ENCODE assay signal across 39 cellular contexts in genomic region chr19:28327905-28328304, GRCh38.
"Had no signal": no experiment of that assay in that cellular context is flagged by ENCODE, and none has a peak within 500 bp of the region (broad histone marks: within the 10 kb centered on the region; RNA-seq: fewer than 3 reads in every experiment).

No MANE protein-coding gene starts in this region.

- H3K9me3 ChIP-seq: adrenal gland, ascending aorta, body of pancreas, breast epithelium had no signal

- H3K4me3 Mint-ChIP-seq: activated naive CD4-positive, alpha-beta T cell treated with anti-CD3 and anti-CD28 coated beads for 36 hours; activated naive CD4-positive, alpha-beta T cell treated with anti-CD3 and anti-CD28 coated beads, Interleukin-2, amount 10 ng/mL, durations not matched to agents 7 days and 5 days; activated naive CD4-positive, alpha-beta T cell treated with anti-CD3 and anti-CD28 coated beads, Interleukin-2, amount 50 U/mL, for 24 hours; activated naive CD8-positive, alpha-beta T cell; activated naive CD8-positive, alpha-beta T cell treated with anti-CD3 and anti-CD28 coated beads for 36 hours; activated naive CD8-positive, alpha-beta T cell treated with anti-CD3 and anti-CD28 coated beads, Interleukin-2, amount 10 ng/mL, durations not matched to agents 7 days and 5 days; activated naive CD8-positive, alpha-beta T cell treated with anti-CD3 and anti-CD28 coated beads, Interleukin-2, amount 50 U/mL, for 24 hours; activated T-cell treated with anti-CD3 and anti-CD28 coated beads, Interleukin-2, amount 50 U/mL, for 24 hours; activated T-cell treated with anti-CD3 and anti-CD28 coated beads, Interleukin-2, amount 50 U/mL, for 4 hours; activated T-cell treated with anti-CD3 and anti-CD28 coated beads, Interleukin-2, amount 50 U/mL, for 72 hours; activated T-helper 1 cell treated with anti-CD3 and anti-CD28 coated beads, Interleukin-12 subunit alpha, Interleukin-12 subunit beta, Interleukin-2, Interleukin-4 antibody, amounts not matched to agents 30 ng/mL and 10 ng/mL and 1 ng/mL, durations not matched to agents 14 hours and 24 hours and 36 hours; activated T-helper 17 cell treated with anti-CD3 and anti-CD28 coated beads, Interleukin-2, amount 50 U/mL, for 72 hours; brain; central memory CD8-positive, alpha-beta T cell had no signal

- H3K36me3 Mint-ChIP-seq: activated naive CD4-positive, alpha-beta T cell treated with anti-CD3 and anti-CD28 coated beads, Interleukin-2, amount 10 ng/mL, durations not matched to agents 7 days and 5 days; activated naive CD4-positive, alpha-beta T cell treated with anti-CD3 and anti-CD28 coated beads, Interleukin-2, amount 50 U/mL, for 24 hours; activated naive CD4-positive, alpha-beta T cell treated with anti-CD3 and anti-CD28 coated beads, Interleukin-2, amount 50 U/mL, for 72 hours; activated naive CD8-positive, alpha-beta T cell; activated naive CD8-positive, alpha-beta T cell treated with anti-CD3 and anti-CD28 coated beads for 36 hours; activated naive CD8-positive, alpha-beta T cell treated with anti-CD3 and anti-CD28 coated beads, Interleukin-2, amount 10 ng/mL, durations not matched to agents 7 days and 5 days; brain had no signal

- H3K4me1 Mint-ChIP-seq: activated naive CD4-positive, alpha-beta T cell treated with anti-CD3 and anti-CD28 coated beads, Interleukin-2, amount 10 ng/mL, durations not matched to agents 7 days and 5 days; activated naive CD8-positive, alpha-beta T cell treated with anti-CD3 and anti-CD28 coated beads for 36 hours; activated naive CD8-positive, alpha-beta T cell treated with anti-CD3 and anti-CD28 coated beads, Interleukin-2, amount 10 ng/mL, durations not matched to agents 7 days and 5 days; activated naive CD8-positive, alpha-beta T cell treated with anti-CD3 and anti-CD28 coated beads, Interleukin-2, amount 50 U/mL, for 24 hours; activated T-helper 17 cell treated with anti-CD3 and anti-CD28 coated beads, Interleukin-2, amount 50 U/mL, for 72 hours; central memory CD8-positive, alpha-beta T cell had no signal

- H3K27ac Mint-ChIP-seq: activated naive CD4-positive, alpha-beta T cell treated with anti-CD3 and anti-CD28 coated beads for 36 hours; activated naive CD4-positive, alpha-beta T cell treated with anti-CD3 and anti-CD28 coated beads, Interleukin-2, amount 10 ng/mL, durations not matched to agents 7 days and 5 days; activated naive CD4-positive, alpha-beta T cell treated with anti-CD3 and anti-CD28 coated beads, Interleukin-2, amount 50 U/mL, for 24 hours; activated naive CD8-positive, alpha-beta T cell; activated naive CD8-positive, alpha-beta T cell treated with anti-CD3 and anti-CD28 coated beads for 36 hours; activated naive CD8-positive, alpha-beta T cell treated with anti-CD3 and anti-CD28 coated beads, Interleukin-2, amount 10 ng/mL, durations not matched to agents 7 days and 5 days; activated naive CD8-positive, alpha-beta T cell treated with anti-CD3 and anti-CD28 coated beads, Interleukin-2, amount 50 U/mL, for 24 hours; activated T-cell treated with anti-CD3 and anti-CD28 coated beads, Interleukin-2, amount 50 U/mL, for 24 hours; activated T-cell treated with anti-CD3 and anti-CD28 coated beads, Interleukin-2, amount 50 U/mL, for 72 hours; activated T-helper 1 cell treated with anti-CD3 and anti-CD28 coated beads, Interleukin-12 subunit alpha, Interleukin-12 subunit beta, Interleukin-2, Interleukin-4 antibody, amounts not matched to agents 30 ng/mL and 10 ng/mL and 1 ng/mL, durations not matched to agents 14 hours and 24 hours and 36 hours; activated T-helper 17 cell treated with anti-CD3 and anti-CD28 coated beads, Interleukin-2, amount 50 U/mL, for 72 hours; activated T-helper 2 cell treated with anti-CD3 and anti-CD28 coated beads, Interferon-gamma antibody, Interleukin-2, Interleukin-4, amounts not matched to agents 10 μg/mL and 5 μg/mL and 100 μg/mL, durations not matched to agents 14 hours and 24 hours and 36 hours; brain had no signal

- H3K9me3 Mint-ChIP-seq: activated naive CD4-positive, alpha-beta T cell treated with anti-CD3 and anti-CD28 coated beads, Interleukin-2, amount 50 U/mL, for 24 hours; activated naive CD8-positive, alpha-beta T cell treated with anti-CD3 and anti-CD28 coated beads for 36 hours; activated naive CD8-positive, alpha-beta T cell treated with anti-CD3 and anti-CD28 coated beads, Interleukin-2, amount 10 ng/mL, durations not matched to agents 7 days and 5 days; activated T-helper 2 cell treated with anti-CD3 and anti-CD28 coated beads, Interferon-gamma antibody, Interleukin-2, Interleukin-4, amounts not matched to agents 10 μg/mL and 5 μg/mL and 100 μg/mL, durations not matched to agents 14 hours and 24 hours and 36 hours; central memory CD8-positive, alpha-beta T cell had no signal

- H3K27ac ChIP-seq: adrenal gland, ascending aorta, body of pancreas, brain microvascular endothelial cell, breast epithelium, cardiac muscle cell had no signal

- FAIRE-seq: astrocyte, bronchial epithelial cell had no signal

- H3K27me3 Mint-ChIP-seq: activated naive CD4-positive, alpha-beta T cell treated with anti-CD3 and anti-CD28 coated beads, Interleukin-2, amount 10 ng/mL, durations not matched to agents 7 days and 5 days; activated naive CD4-positive, alpha-beta T cell treated with anti-CD3 and anti-CD28 coated beads, Interleukin-2, amount 50 U/mL, for 24 hours; activated naive CD8-positive, alpha-beta T cell; activated naive CD8-positive, alpha-beta T cell treated with anti-CD3 and anti-CD28 coated beads for 36 hours; activated naive CD8-positive, alpha-beta T cell treated with anti-CD3 and anti-CD28 coated beads, Interleukin-2, amount 10 ng/mL, durations not matched to agents 7 days and 5 days; activated naive CD8-positive, alpha-beta T cell treated with anti-CD3 and anti-CD28 coated beads, Interleukin-2, amount 50 U/mL, for 24 hours; activated T-cell treated with anti-CD3 and anti-CD28 coated beads, Interleukin-2, amount 50 U/mL, for 24 hours; activated T-helper 17 cell treated with anti-CD3 and anti-CD28 coated beads, Interleukin-2, amount 50 U/mL, for 72 hours; central memory CD8-positive, alpha-beta T cell had no signal

- H3K27me3 ChIP-seq: adrenal gland, ascending aorta, body of pancreas, brain microvascular endothelial cell, breast epithelium, cardiac muscle cell had no signal

- H3K4me1 ChIP-seq: adrenal gland, ascending aorta, body of pancreas, breast epithelium had no signal

- DNase-seq: activated effector memory CD4-positive, alpha-beta T cell treated with anti-CD3 and anti-CD28 coated beads, Interleukin-2, amount 50 U/mL, for 16 hours; activated effector memory CD4-positive, alpha-beta T cell treated with Interleukin-2 at 50 U/mL for 16 hours; activated gamma-delta T cell; activated gamma-delta T cell treated with Interleukin-2 at 50 U/mL for 16 hours; activated naive CD4-positive, alpha-beta T cell; activated naive CD4-positive, alpha-beta T cell treated with anti-CD3 and anti-CD28 coated beads for 36 hours; activated naive CD4-positive, alpha-beta T cell treated with anti-CD3 and anti-CD28 coated beads, Interleukin-2, amount 10 ng/mL, durations not matched to agents 7 days and 5 days; activated naive CD4-positive, alpha-beta T cell treated with anti-CD3 and anti-CD28 coated beads, Interleukin-2, amount 50 U/mL, for 16 hours; activated naive CD4-positive, alpha-beta T cell treated with Interleukin-2 at 50 U/mL for 16 hours; activated naive CD8-positive, alpha-beta T cell treated with anti-CD3 and anti-CD28 coated beads for 36 hours; activated naive CD8-positive, alpha-beta T cell treated with anti-CD3 and anti-CD28 coated beads, Interleukin-2, amount 10 ng/mL, durations not matched to agents 7 days and 5 days; activated naive CD8-positive, alpha-beta T cell treated with anti-CD3 and anti-CD28 coated beads, Interleukin-2, amount 50 U/mL, for 24 hours; activated T-cell treated with anti-CD3 and anti-CD28 coated beads, Interleukin-2, amount 50 U/mL, for 1 hour; activated T-cell treated with anti-CD3 and anti-CD28 coated beads, Interleukin-2, amount 50 U/mL, for 24 hours; activated T-cell treated with anti-CD3 and anti-CD28 coated beads, Interleukin-2, amount 50 U/mL, for 4 hours; activated T-cell treated with anti-CD3 and anti-CD28 coated beads, Interleukin-2, amount 50 U/mL, for 48 hours; activated T-cell treated with anti-CD3 and anti-CD28 coated beads, Interleukin-2, amount 50 U/mL, for 72 hours; adrenal gland; amniotic stem cell; amygdala; anterior cingulate cortex; aorta; body of pancreas; brain microvascular endothelial cell; central memory CD4-positive, alpha-beta T cell; cerebellar nuclear complex had no signal

- H3K4me3 ChIP-seq: adrenal gland, ascending aorta, body of pancreas, breast epithelium, cardiac muscle cell had no signal

- ATAC-seq: activated naive CD4-positive, alpha-beta T cell treated with anti-CD3 and anti-CD28 coated beads, Interleukin-2, amount 50 U/mL, for 72 hours; activated naive CD8-positive, alpha-beta T cell treated with anti-CD3 and anti-CD28 coated beads, Interleukin-2, amount 50 U/mL, for 24 hours; activated T-cell treated with anti-CD3 and anti-CD28 coated beads, Interleukin-2, amount 50 U/mL, for 4 hours; activated T-cell treated with anti-CD3 and anti-CD28 coated beads, Interleukin-2, amount 50 U/mL, for 72 hours; activated T-helper 17 cell treated with anti-CD3 and anti-CD28 coated beads, Interleukin-2, amount 50 U/mL, for 72 hours; body of pancreas had no signal

- H3K36me3 ChIP-seq: adrenal gland, ascending aorta, brain microvascular endothelial cell, breast epithelium, cardiac muscle cell had no signal
